13 cellular contexts compared by ENCODE assay signal in the genomic region with DNA sequence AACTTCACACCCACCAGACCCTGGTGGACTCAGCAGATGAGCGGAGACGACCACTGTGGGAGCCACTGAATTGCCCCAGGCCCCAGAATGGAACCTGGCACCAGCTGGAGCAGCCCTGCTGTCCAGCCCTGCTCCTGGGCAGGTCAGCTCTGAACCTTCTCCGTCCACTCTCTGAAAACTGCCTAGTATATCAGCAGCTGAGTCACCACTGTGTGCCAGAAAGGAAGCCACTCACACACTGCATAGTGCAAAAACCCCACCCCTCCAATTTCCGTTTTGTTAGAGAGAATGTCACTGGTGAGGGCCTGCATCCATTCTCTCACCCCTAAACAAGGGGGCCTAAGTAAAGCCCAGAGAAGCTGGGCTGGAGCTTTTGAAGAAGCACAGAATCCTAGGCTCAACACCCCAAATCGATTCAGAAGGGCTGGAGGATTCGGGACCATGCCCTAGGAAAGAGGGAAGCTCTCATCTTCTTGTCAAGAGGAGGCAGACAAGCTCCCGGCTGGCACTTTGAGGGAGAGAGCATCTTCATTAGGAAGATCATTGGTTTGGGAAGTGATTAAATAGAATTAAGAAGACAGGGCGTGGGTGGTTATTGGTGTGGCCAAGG. TPM values are rescaled to one million over a fixed set of nuclear protein-coding genes. Genes with fewer than 3 reads are reported as not detected.
DNase-seq lines count a peak whose midpoint lies in the region; ATAC-seq, FAIRE-seq and TF ChIP-seq lines count a peak whose summit lies in the region.
"Had no signal": no experiment of that assay in that cellular context is flagged by ENCODE, and none has a peak within 500 bp of the region (broad histone marks: within the 10 kb centered on the region; RNA-seq: fewer than 3 reads in every experiment).

No MANE protein-coding gene starts in this region.

- no peak for TF ChIP-seq CTCF in liver (IDR thresholded peaks at IDR 0.05; ENCODE audit: low read depth, low read length, missing input control)
- no peak for TF ChIP-seq CTCF in HepG2 (CRISPR knock-in tag; IDR thresholded peaks at IDR 0.05)
- TF ChIP-seq CTCF in mammary epithelial cell (conservative IDR thresholded peaks at IDR 0.05 in 1 of 2, IDR thresholded peaks at IDR 0.05 in 1 of 2; ENCODE audit: extremely low read depth in 1 of 2, insufficient read depth in 1 of 2, low read depth in 1 of 2, low read length in 2 of 2): no peak

- H3K79me2 ChIP-seq in HepG2 (ENCODE audit: insufficient read depth, low read length) (no peaks in the 10 kb centered on the region), mammary epithelial cell (ENCODE audit: insufficient read depth, low read length) (peaks cover 63% of the 10 kb centered on the region)

- intact Hi-C loops in HepG2 (cut with micrococcal nuclease; ENCODE audit: unreplicated experiment) (no loop called here), mammary epithelial cell (cut with micrococcal nuclease) (no loop called here)

- in situ Hi-C loops in HepG2 (cut with HindIII; ENCODE audit: extremely low pct_ligation_motif_present, low pct_unique_long_range_greater_than_20kb) (no loop called here), mammary epithelial cell (cut with MboI; ENCODE audit: low sequenced_read_pairs in 2 of 2) (no loop called here)

- DNase-seq in HepG2 (ENCODE audit: low spot score) (no peak), mammary epithelial cell (no peak), iris pigment epithelial cell (ENCODE audit: low read depth) (peak; percentile 8), NK-92 (lab: John Stamatoyannopoulos, UW; ENCODE audit: unreplicated experiment) (no peak), frontal cortex (ENCODE audit: low spot score in 2 of 2) (no peak)
- no peak for DNase-seq in activated T-cell treated with anti-CD3 and anti-CD28 coated beads, Interleukin-2, amount 50 U/mL, for 48 hours
- DNase-seq: activated B cell treated with CpG ODN at 0.5 μM for 24 hours, SJCRH30 had no signal

- BruUV-seq in HepG2 (replicated peaks; lab: Mats Ljungman, UMichigan) (no TSS peak), mammary epithelial cell (replicated peaks; lab: Mats Ljungman, UMichigan) (no TSS peak)

- H3K4me1 ChIP-seq in liver (ENCODE audit: control insufficient read depth in 4 of 4, insufficient read depth in 4 of 4, low read length in 3 of 4) (peaks cover 3 to 31% (median 22%) of the 10 kb centered on the region in 4 donors), HepG2 (ENCODE audit: insufficient read depth, low read length) (no peaks in the 10 kb centered on the region), mammary epithelial cell (ENCODE audit: insufficient read depth, low read length) (peaks cover 29% of the 10 kb centered on the region)
- H3K4me1 ChIP-seq: SJCRH30 had no signal

- no peak overlapping the region for H3K4me2 ChIP-seq in HepG2 (ENCODE audit: low read depth, low read length)
- peak overlapping the region; percentile 18 for H3K4me2 ChIP-seq in mammary epithelial cell (ENCODE audit: insufficient read depth, low read depth, low read length)

- FAIRE-seq in HepG2 (lab: Jason Lieb, UNC) (no peak), frontal cortex (lab: Jason Lieb, UNC) (no peak)

- dilution Hi-C loops in mammary epithelial cell (cut with HindIII; ENCODE audit: low sequenced_read_pairs): no loop called here

- H3K4me3 ChIP-seq in liver (ENCODE audit: low read depth in 1 of 3, low read length in 3 of 3) (no peak overlapping the region), HepG2 (replicated peaks in 1 of 3; ENCODE audit: insufficient read depth in 1 of 3, low read depth in 2 of 3, low read length in 3 of 3) (no peak overlapping the region), mammary epithelial cell (replicated peaks in 1 of 3; ENCODE audit: insufficient read depth in 1 of 3, low read depth in 2 of 3, low read length in 3 of 3) (no peak overlapping the region)
- H3K4me3 ChIP-seq: SJCRH30, thoracic aorta had no signal

- no peak overlapping the region for H3K27ac ChIP-seq in liver (ENCODE audit: low read depth in 1 of 2, low read length in 2 of 2)
- H3K27ac ChIP-seq in HepG2 (ENCODE audit: extremely low read length, insufficient read depth, low read length): no peak overlapping the region
- H3K27ac ChIP-seq in mammary epithelial cell (ENCODE audit: insufficient read depth, low read depth, low read length): no peak overlapping the region
- H3K27ac ChIP-seq: HL-60, SJCRH30 had no signal

- no peak overlapping the region for H2AFZ ChIP-seq in HepG2 (ENCODE audit: low read length)
- no peak overlapping the region for H2AFZ ChIP-seq in mammary epithelial cell (ENCODE audit: low read depth, low read length)

- TF ChIP-seq RAD21 in liver (IDR thresholded peaks at IDR 0.05) (no peak), HepG2 (CRISPR knock-in tag; IDR thresholded peaks at IDR 0.05) (no peak)

- POLR2A ChIA-PET in HepG2 (lab: Yijun Ruan, JAX): no interaction called here

- ATAC-seq in HepG2 (no peak), GM18873 (IDR thresholded peaks at IDR 0.05; ENCODE audit: low FRiP score, unreplicated experiment) (no peak)

- H3K9ac ChIP-seq in liver (ENCODE audit: low read depth in 1 of 2, low read length in 2 of 2) (no peak overlapping the region), HepG2 (ENCODE audit: insufficient read depth, low read depth, low read length) (no peak overlapping the region), mammary epithelial cell (ENCODE audit: insufficient read depth, low read length) (no peak overlapping the region)

- 79% methylated on average over 8 of the region's 8 CpGs for WGBS in liver
- WGBS in HepG2 (ENCODE audit: low lambda C conversion rate): 3% methylated on average over 7 of the region's 8 CpGs
- 94% methylated on average over 8 of the region's 8 CpGs for WGBS in mammary epithelial cell (ENCODE audit: low coverage, missing lambda C conversion rate)

- TF ChIP-seq EP300 in HepG2 (IDR thresholded peaks at IDR 0.05; ENCODE audit: low read depth in 2 of 2, low read length in 2 of 2) (no peak), HepG2 (CRISPR knock-in tag; IDR thresholded peaks at IDR 0.05; ENCODE audit: borderline replicate concordance) (no peak)

- no peak for TF ChIP-seq POLR2A in HepG2 (IDR thresholded peaks at IDR 0.05; ENCODE audit: insufficient read depth in 1 of 2, low read depth in 2 of 2, low read length in 2 of 2)

- H3K9me3 ChIP-seq in liver (ENCODE audit: control insufficient read depth in 4 of 4, low read length in 3 of 4) (no peaks in the 10 kb centered on the region), HepG2 (ENCODE audit: low read length) (no peaks in the 10 kb centered on the region), mammary epithelial cell (replicated peaks; ENCODE audit: insufficient read depth, low read length) (no peaks in the 10 kb centered on the region)
- H3K9me3 ChIP-seq: SJCRH30, thoracic aorta had no signal

- H4K20me1 ChIP-seq in HepG2 (ENCODE audit: insufficient read depth, low read length): no peaks in the 10 kb centered on the region
- H4K20me1 ChIP-seq in mammary epithelial cell (ENCODE audit: insufficient read depth, low read length): no peaks in the 10 kb centered on the region

- H3K36me3 ChIP-seq in liver (ENCODE audit: control insufficient read depth in 4 of 4, insufficient read depth in 3 of 4, low read depth in 1 of 4, low read length in 3 of 4) (no peaks in the 10 kb centered on the region), HepG2 (replicated peaks in 1 of 2; ENCODE audit: control insufficient read depth in 1 of 2, insufficient read depth in 2 of 2, low read length in 2 of 2) (no peaks in the 10 kb centered on the region), mammary epithelial cell (ENCODE audit: insufficient read depth, low read length) (no peaks in the 10 kb centered on the region)
- H3K36me3 ChIP-seq: SJCRH30, thoracic aorta had no signal

- no peaks in the 10 kb centered on the region for H3K27me3 ChIP-seq in liver (ENCODE audit: control insufficient read depth in 4 of 4, insufficient read depth in 4 of 4, low read length in 3 of 4)
- H3K27me3 ChIP-seq in HepG2 (ENCODE audit: control insufficient read depth in 1 of 2, insufficient read depth in 2 of 2, low read length in 2 of 2): peaks cover 3 to 12% of the 10 kb centered on the region in 2 experiments; a peak in 3 of 5 replicates
- no peaks in the 10 kb centered on the region for H3K27me3 ChIP-seq in mammary epithelial cell (ENCODE audit: insufficient read depth, low read length)
- H3K27me3 ChIP-seq: SJCRH30 had no signal

- CTCF ChIA-PET in HepG2 (lab: Yijun Ruan, JAX; ENCODE audit: low intra/inter-chr PET ratio, low total read pairs): no interaction called here
- CTCF ChIA-PET in mammary epithelial cell (lab: Charles Lee; ENCODE audit: low non-redundant PET): no interaction called here

RNA-seq across cellular contexts. Expression of gene GALNT18, which starts 44.5 kb away (rescaled TPM):
- total RNA-seq in liver: 10 to 100 TPM in 1 of 2 donors, 1 to 10 TPM in 1; 2.1 to 11.0 TPM
- 1 to 10 TPM; 3.3 to 4.4 TPM for polyA plus RNA-seq in liver
- total RNA-seq in HepG2 (2016; rRNA removed; fragmentation: Illumina TruSeq; extraction: Trizol): 0.10 TPM in 1 of 2 replicates, not detected in the other
- total RNA-seq in HepG2 (2016; cell fraction: cytosol; rRNA removed; fragmentation: Illumina TruSeq; extraction: Trizol; ENCODE audit: low read depth): not detected in 2 replicates
- 0.04 and 0.09 TPM in 2 replicates for total RNA-seq in HepG2 (2016; cell fraction: insoluble cytoplasmic fraction; rRNA removed; fragmentation: Illumina TruSeq; extraction: Trizol)
- total RNA-seq in HepG2 (2016; cell fraction: membrane; rRNA removed; fragmentation: Illumina TruSeq; extraction: Trizol): not detected in 2 replicates
- total RNA-seq in HepG2 (2016; cell fraction: nucleus; rRNA removed; fragmentation: Illumina TruSeq; extraction: Trizol): not detected in 2 replicates
- 0.11 and 0.35 TPM in 2 replicates for polyA plus RNA-seq in HepG2 (2011; rRNA removed)
- polyA plus RNA-seq in HepG2 (2011; cell fraction: cytosol; rRNA removed): 0.14 and 0.15 TPM in 2 replicates
- 0.14 and 0.24 TPM in 2 replicates for polyA plus RNA-seq in HepG2 (2011; cell fraction: nucleus; rRNA removed)
- polyA plus RNA-seq in HepG2 (2012): 0.08 TPM in 1 of 2 replicates, not detected in the other
- polyA plus RNA-seq in HepG2 (2016; cell fraction: cytosol; fragmentation: Illumina TruSeq; extraction: Trizol; ENCODE audit: low read depth): not detected in 2 replicates
- 0.09 TPM in 2 replicates for polyA plus RNA-seq in HepG2 (2016; cell fraction: insoluble cytoplasmic fraction; fragmentation: Illumina TruSeq; extraction: Trizol; ENCODE audit: low read depth)
- not detected in 2 replicates for polyA plus RNA-seq in HepG2 (2016; cell fraction: membrane; fragmentation: Illumina TruSeq; extraction: Trizol; ENCODE audit: low read depth)
- not detected in 2 replicates for polyA plus RNA-seq in HepG2 (2016; cell fraction: nucleus; fragmentation: Illumina TruSeq; extraction: Trizol; ENCODE audit: insufficient read depth, low read depth)
- 0.22 and 0.26 TPM in 2 replicates for polyA minus RNA-seq in HepG2 (2011; rRNA and poly(A)+ RNA removed; ENCODE audit: low replicate concordance)
- not detected in 2 replicates for polyA minus RNA-seq in HepG2 (2011; cell fraction: cytosol; rRNA and poly(A)+ RNA removed)
- 0.26 and 0.50 TPM in 2 replicates for polyA minus RNA-seq in HepG2 (2011; cell fraction: nucleus; rRNA and poly(A)+ RNA removed)
- total RNA-seq in mammary epithelial cell: 10 to 100 TPM; 25.0 to 34.3 TPM
- 33.8 TPM for polyA plus RNA-seq in mammary epithelial cell
- 34.7 TPM for polyA minus RNA-seq in mammary epithelial cell
- 20.4 TPM for total RNA-seq in frontal cortex
- total RNA-seq: activated B cell treated with CpG ODN at 0.5 μM for 24 hours, G401 had no signal
